17 cellular contexts compared by ENCODE assay signal in genomic region chr2:131514408-131515166, GRCh38. TPM values are rescaled to one million over a fixed set of nuclear protein-coding genes. Genes with fewer than 3 reads are reported as not detected.
A peak's percentile ranks its signal among the peaks of the same experiment; 100 is the strongest.
DNase-seq lines count a peak whose midpoint lies in the region; ATAC-seq and TF ChIP-seq lines count a peak whose summit lies in the region.
"Not testable (repeated sequence)": the region's sequence is repeated elsewhere in the genome, so short reads cannot be mapped to it uniquely, and the experiment has no call there.
"Had no signal": no experiment of that assay in that cellular context is flagged by ENCODE, and none has a peak within 500 bp of the region (broad histone marks: within the 10 kb centered on the region; RNA-seq: fewer than 3 reads in every experiment).

No MANE protein-coding gene starts in this region.

- intact Hi-C loops in activated CD8-positive, alpha-beta T cell treated with anti-CD3 and anti-CD28 coated beads for 36 hours (cut with micrococcal nuclease) = not testable (repeated sequence)

- POLR2A ChIA-PET in CD8-positive, alpha-beta memory T cell (lab: Charles Lee) = not testable (repeated sequence)
- POLR2A ChIA-PET in activated CD8-positive, alpha-beta T cell treated with anti-CD3 and anti-CD28 coated beads for 36 hours (lab: Charles Lee) = interaction anchor here (2.4 kb wide), 1 partner anchor 22 kb away, joined by 5 read pairs; the partner anchor contains the start of gene MZT2A

- H3K4me3 Mint-ChIP-seq in CD8-positive, alpha-beta memory T cell; activated CD8-positive, alpha-beta T cell treated with anti-CD3 and anti-CD28 coated beads for 36 hours: not testable (repeated sequence)
- peak overlapping the region in 2 of 8 donors; percentile 28 to 65 for H3K4me3 Mint-ChIP-seq in naive B cell

- DNase-seq in CD8-positive, alpha-beta memory T cell; activated CD8-positive, alpha-beta T cell treated with anti-CD3 and anti-CD28 coated beads for 36 hours: not testable (repeated sequence)
- peak; percentile 43 for DNase-seq in naive B cell

- H3K9me3 Mint-ChIP-seq in CD8-positive, alpha-beta memory T cell; activated CD8-positive, alpha-beta T cell treated with anti-CD3 and anti-CD28 coated beads for 36 hours; naive B cell: not testable (repeated sequence)

- TF ChIP-seq CTCF in activated CD8-positive, alpha-beta T cell treated with anti-CD3 and anti-CD28 coated beads for 36 hours (IDR thresholded peaks at IDR 0.05) = not testable (repeated sequence)

- H3K4me1 Mint-ChIP-seq in CD8-positive, alpha-beta memory T cell; activated CD8-positive, alpha-beta T cell treated with anti-CD3 and anti-CD28 coated beads for 36 hours (ENCODE audit: low read depth): not testable (repeated sequence)
- H3K4me1 Mint-ChIP-seq in naive B cell = peaks cover 5 to 32% (median 25%) of the 10 kb centered on the region in 3 donors

- CTCF ChIA-PET in CD8-positive, alpha-beta memory T cell (lab: Charles Lee) = interaction anchor here (0.9 kb wide), 1 partner anchor 158 kb away, joined by 3 read pairs; no protein-coding TSS in a partner anchor
- CTCF ChIA-PET in activated CD8-positive, alpha-beta T cell treated with anti-CD3 and anti-CD28 coated beads for 36 hours (lab: Charles Lee) = not testable (repeated sequence)

- not testable (repeated sequence) for H3K4me1 ChIP-seq in CD8-positive, alpha-beta memory T cell (ENCODE audit: insufficient read depth, low read length)

- ATAC-seq in GM18870 (IDR thresholded peaks at IDR 0.05; ENCODE audit: unreplicated experiment) (peak; percentile 85), GM19468 (IDR thresholded peaks at IDR 0.05; ENCODE audit: extremely low read depth, unreplicated experiment) (peak; percentile 33), HG02610 (IDR thresholded peaks at IDR 0.05; ENCODE audit: unreplicated experiment) (peak; percentile 88), HG03064 (IDR thresholded peaks at IDR 0.05; ENCODE audit: low read depth, unreplicated experiment) (peak; percentile 68), HG03460 (IDR thresholded peaks at IDR 0.05; ENCODE audit: unreplicated experiment) (peak; percentile 85), naive B cell (ENCODE audit: low read depth in 2 of 2) (peak; percentile 78)
- not testable (repeated sequence) for ATAC-seq in activated CD8-positive, alpha-beta T cell treated with anti-CD3 and anti-CD28 coated beads for 36 hours

- H3K36me3 Mint-ChIP-seq in CD8-positive, alpha-beta memory T cell = peaks cover 0 to 73% (median 0%) of the 10 kb centered on the region in 3 donors
- H3K36me3 Mint-ChIP-seq in activated CD8-positive, alpha-beta T cell treated with anti-CD3 and anti-CD28 coated beads for 36 hours (ENCODE audit: low read depth) = peaks cover 10% of the 10 kb centered on the region
- not testable (repeated sequence) for H3K36me3 Mint-ChIP-seq in naive B cell

- H3K27ac ChIP-seq in CD8-positive, alpha-beta memory T cell (ENCODE audit: low read depth, low read length) = not testable (repeated sequence)

- H3K27ac Mint-ChIP-seq in CD8-positive, alpha-beta memory T cell = peak overlapping the region in 5 of 8 donors; percentile 23 to 66 (median 50)
- H3K27ac Mint-ChIP-seq in activated CD8-positive, alpha-beta T cell treated with anti-CD3 and anti-CD28 coated beads for 36 hours = peak overlapping the region; percentile 67
- peak overlapping the region; percentile 53 to 93 (median 88) for H3K27ac Mint-ChIP-seq in naive B cell

- not testable (repeated sequence) for H3K36me3 ChIP-seq in CD8-positive, alpha-beta memory T cell (ENCODE audit: insufficient read depth, low read length)

- H3K9me3 ChIP-seq in CD8-positive, alpha-beta memory T cell (ENCODE audit: low read length) = not testable (repeated sequence)

- not testable (repeated sequence) for H3K4me3 ChIP-seq in CD8-positive, alpha-beta memory T cell (ENCODE audit: low read length)

- H3K27me3 ChIP-seq in CD8-positive, alpha-beta memory T cell (ENCODE audit: insufficient read depth, low read length, poor library complexity, severe bottlenecking) = not testable (repeated sequence)

- H3K27me3 Mint-ChIP-seq in CD8-positive, alpha-beta memory T cell; activated CD8-positive, alpha-beta T cell treated with anti-CD3 and anti-CD28 coated beads for 36 hours; naive B cell: not testable (repeated sequence)

RNA-seq across cellular contexts. Expression of gene CCDC74A, which starts 13.1 kb away (rescaled TPM):
- 1 to 10 TPM; 3.6 to 5.0 TPM for total RNA-seq in CD8-positive, alpha-beta memory T cell
- polyA plus RNA-seq in CD8-positive, alpha-beta memory T cell = 0.69 TPM
- total RNA-seq in activated CD8-positive, alpha-beta T cell treated with anti-CD3 and anti-CD28 coated beads for 36 hours = 10 to 100 TPM; 10.2 to 10.4 TPM
- under 1 TPM in 2 of 6 donors, not detected in 4; 0.27 TPM for polyA plus RNA-seq in naive B cell (ENCODE audit: low read depth in 6 of 6)

RNA-seq across cellular contexts. Expression of gene MZT2A, which starts 22.4 kb away (rescaled TPM):
- 100 to 1,000 TPM; 141 to 142 TPM for total RNA-seq in CD8-positive, alpha-beta memory T cell
- 92.6 TPM for polyA plus RNA-seq in CD8-positive, alpha-beta memory T cell
- 100 to 1,000 TPM; 158 to 162 TPM for total RNA-seq in activated CD8-positive, alpha-beta T cell treated with anti-CD3 and anti-CD28 coated beads for 36 hours
- polyA plus RNA-seq in naive B cell (ENCODE audit: low read depth in 6 of 6) = 100 to 1,000 TPM in 2 of 6 donors, 10 to 100 TPM in 4; 48.5 to 108 (median 82.3) TPM

RNA-seq across cellular contexts. Expression of gene TUBA3D, which starts 38.7 kb away (rescaled TPM):
- not detected for total RNA-seq in CD8-positive, alpha-beta memory T cell
- 0.14 TPM for polyA plus RNA-seq in CD8-positive, alpha-beta memory T cell
- not detected for total RNA-seq in activated CD8-positive, alpha-beta T cell treated with anti-CD3 and anti-CD28 coated beads for 36 hours
- not detected for polyA plus RNA-seq in naive B cell (ENCODE audit: low read depth in 6 of 6)
- total RNA-seq: A673; activated T-cell treated with anti-CD3 and anti-CD28 coated beads, Interleukin-2, amount 50 U/mL, for 72 hours; cardiac muscle cell; CD4-positive, alpha-beta T cell; esophagus mucosa; mucosa of gallbladder; occipital lobe; stomach; upper lobe of right lung had no signal
